In the genomic region with DNA sequence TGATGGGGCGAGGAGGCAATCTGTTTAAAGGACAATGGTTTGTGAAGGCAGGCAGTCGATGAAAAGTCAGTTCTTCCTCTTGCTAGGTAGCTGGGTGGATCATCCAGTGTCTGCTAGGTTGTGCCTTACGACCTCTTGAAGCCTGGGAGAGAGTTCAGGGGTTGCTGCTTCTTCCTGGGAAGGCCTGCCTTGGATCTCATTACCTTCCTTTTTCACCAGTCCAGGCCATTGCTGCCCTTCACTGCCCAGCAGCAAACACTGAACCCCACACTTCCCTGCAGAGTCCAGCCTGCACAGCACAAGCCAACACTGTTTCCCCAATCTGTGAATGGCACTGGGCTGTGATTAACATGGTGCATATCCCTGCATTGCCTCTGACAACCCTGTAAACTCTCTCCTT, we compare ENCODE assay signal across 1 cellular context.
TF ChIP-seq lines count a peak whose summit lies in the region.

No MANE protein-coding gene starts in this region.

TF ChIP-seq in H1, 55 proteins besides CTCF, POLR2A, EP300 and RAD21:
- no peak for TF ChIP-seq TAF1 (IDR thresholded peaks at IDR 0.05; ENCODE audit: low read depth, low read length)
- no peak for TF ChIP-seq EGR1 (IDR thresholded peaks at IDR 0.05; ENCODE audit: borderline replicate concordance, low read depth, low read length)
- TF ChIP-seq PHF8 (conservative IDR thresholded peaks at IDR 0.05; ENCODE audit: low read depth, low read length): no peak
- TF ChIP-seq GTF2F1 (IDR thresholded peaks at IDR 0.05; ENCODE audit: borderline replicate concordance, low read depth, low read length): no peak
- TF ChIP-seq POLR2AphosphoS5 (IDR thresholded peaks at IDR 0.05; ENCODE audit: low read depth, low read length): no peak
- no peak for TF ChIP-seq TCF12 (IDR thresholded peaks at IDR 0.05; ENCODE audit: low read depth, low read length)
- no peak for TF ChIP-seq EZH2 (IDR thresholded peaks at IDR 0.05; ENCODE audit: low read depth, low read length, severe bottlenecking)
- TF ChIP-seq CBX5 (IDR thresholded peaks at IDR 0.05; ENCODE audit: low read depth, low read length): no peak
- no peak for TF ChIP-seq KDM4A (IDR thresholded peaks at IDR 0.05; ENCODE audit: low read depth, low read length, severe bottlenecking)
- no peak for TF ChIP-seq GABPA (IDR thresholded peaks at IDR 0.05; ENCODE audit: borderline replicate concordance, insufficient read depth, low read length)
- no peak for TF ChIP-seq JUN (IDR thresholded peaks at IDR 0.05; ENCODE audit: low read depth, low read length)
- TF ChIP-seq CREB1 (IDR thresholded peaks at IDR 0.05): no peak
- TF ChIP-seq SAP30 (IDR thresholded peaks at IDR 0.05; ENCODE audit: insufficient read depth, insufficient replicate concordance, low read length): no peak
- TF ChIP-seq JUND (IDR thresholded peaks at IDR 0.05; ENCODE audit: low read length): no peak
- TF ChIP-seq SRF (IDR thresholded peaks at IDR 0.05; ENCODE audit: low read depth, low read length): no peak
